Comparison of ENCODE assay signal across 8 cellular contexts in the genomic region with DNA sequence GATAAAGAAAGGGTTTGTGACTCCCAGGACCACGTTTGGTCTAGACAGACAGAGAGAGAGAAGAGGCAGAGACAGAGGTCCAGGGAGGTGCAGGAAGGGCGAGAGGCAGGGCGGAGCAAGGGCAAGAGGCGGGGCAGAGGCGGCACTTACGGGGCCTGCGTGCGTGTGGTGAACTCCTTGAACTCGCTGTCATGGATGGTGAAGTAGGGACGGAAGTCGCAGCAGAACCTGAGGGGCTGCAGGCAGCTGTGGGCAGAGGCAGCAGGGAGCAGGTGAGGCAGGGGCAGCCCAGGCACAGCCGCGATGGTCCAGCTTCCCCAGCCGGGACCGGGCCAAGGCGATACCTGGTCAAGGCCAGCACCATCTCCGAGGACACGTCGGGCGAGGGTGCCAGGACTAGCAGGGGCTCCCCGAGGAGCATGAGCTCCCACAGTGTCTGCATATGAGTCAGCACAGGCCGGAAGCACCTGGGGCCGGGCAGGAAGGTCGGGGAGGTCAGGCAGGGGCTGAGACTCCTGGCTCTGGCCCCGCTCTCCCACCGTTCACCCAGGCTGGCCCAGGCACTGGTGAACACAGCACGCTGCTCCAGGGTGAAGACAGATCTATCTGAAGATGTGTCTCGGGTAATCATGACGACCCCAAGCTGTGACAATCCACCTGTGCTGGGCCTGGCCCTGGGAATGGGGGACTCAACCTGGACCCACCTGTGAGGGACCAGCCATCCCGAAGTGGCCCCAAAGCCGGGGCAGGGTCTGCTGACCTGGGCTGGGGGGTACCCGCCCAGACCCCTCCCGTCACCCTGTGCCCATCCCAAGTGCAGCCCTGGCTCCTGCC. TPM values are rescaled to one million over a fixed set of nuclear protein-coding genes. Genes with fewer than 3 reads are reported as not detected.
DNase-seq lines count a peak whose midpoint lies in the region; ATAC-seq and TF ChIP-seq lines count a peak whose summit lies in the region.

No MANE protein-coding gene starts in this region.

- peak; percentile 60 for ATAC-seq in GM19467 (IDR thresholded peaks at IDR 0.05; ENCODE audit: unreplicated experiment)

- H3K27ac ChIP-seq in CD4-positive, alpha-beta memory T cell (ENCODE audit: low read depth, low read length) = peak overlapping the region; percentile 30
- peak overlapping the region in 1 of 4 donors; percentile 10 for H3K27ac ChIP-seq in esophagus muscularis mucosa (replicated peaks in 1 of 4)

- H3K27me3 ChIP-seq in CD4-positive, alpha-beta memory T cell (ENCODE audit: insufficient read depth, low read length) = no peaks in the 10 kb centered on the region
- no peaks in the 10 kb centered on the region for H3K27me3 ChIP-seq in esophagus muscularis mucosa

- H3K4me3 ChIP-seq in CD4-positive, alpha-beta memory T cell (ENCODE audit: low read length in 2 of 2) = peak overlapping the region; percentile 28 to 36
- peak overlapping the region in 3 of 4 donors; percentile 10 to 28 (median 16) for H3K4me3 ChIP-seq in esophagus muscularis mucosa

- intact Hi-C loops in CD4-positive, alpha-beta memory T cell (cut with micrococcal nuclease) = loop anchor here (1.0 kb wide), 1 partner anchor 28 kb away; no protein-coding TSS in a partner anchor
- intact Hi-C loops in esophagus muscularis mucosa (cut with DNase I) = no loop called here

- peaks cover 19% of the 10 kb centered on the region for H3K4me1 ChIP-seq in CD4-positive, alpha-beta memory T cell (ENCODE audit: insufficient read depth, low read length)
- H3K4me1 ChIP-seq in esophagus muscularis mucosa = peaks cover 3 to 19% (median 11%) of the 10 kb centered on the region in 4 donors

- peak; percentile 54 to 72 (median 60) for DNase-seq in CD4-positive, alpha-beta memory T cell
- peak; percentile 55 for DNase-seq in HT-29 (ENCODE audit: low spot score)
- peak; percentile 84 for DNase-seq in activated CD4-positive, alpha-beta T cell treated with anti-CD3 and anti-CD28 coated beads for 48 hours
- DNase-seq in esophagus muscularis mucosa (ENCODE audit: extremely low spot score) = no peak
- DNase-seq in stimulated activated CD4-positive, alpha-beta T cell treated with anti-CD3 and anti-CD28 coated beads, Interleukin-4, amount 100 ng/mL, for 48 hours (ENCODE audit: low read depth in 2 of 2) = peak; percentile 67 to 74
- DNase-seq in SW480 (ENCODE audit: low spot score) = no peak
- no peak for DNase-seq in NCI-H526 treated with DMSO at 0.1 percent for 48 hours (lab: John Stamatoyannopoulos, UW)

- TF ChIP-seq CTCF in esophagus muscularis mucosa (IDR thresholded peaks at IDR 0.05) = no peak

- 67% methylated on average over 11 of the region's 33 CpGs for WGBS in esophagus muscularis mucosa

- POLR2A ChIA-PET in CD4-positive, alpha-beta memory T cell (lab: Charles Lee; ENCODE audit: partially characterized antibody) = interaction anchor here (0.8 to 2.7 kb wide), 10 partner anchors 10 to 306 kb away, joined by 3 to 9 read pairs (median 4); a partner anchor contains a TSS

- H3K9me3 ChIP-seq in CD4-positive, alpha-beta memory T cell (ENCODE audit: control insufficient read depth in 1 of 2, low read length in 2 of 2) = no peaks in the 10 kb centered on the region
- H3K9me3 ChIP-seq in esophagus muscularis mucosa = no peaks in the 10 kb centered on the region

- TF ChIP-seq EP300 in esophagus muscularis mucosa (IDR thresholded peaks at IDR 0.05) = no peak

- H3K36me3 Mint-ChIP-seq in CD4-positive, alpha-beta memory T cell = no peaks in the 10 kb centered on the region

- H3K4me1 Mint-ChIP-seq in CD4-positive, alpha-beta memory T cell = peaks cover 6 to 18% (median 12%) of the 10 kb centered on the region in 4 donors

- H3K27me3 Mint-ChIP-seq in CD4-positive, alpha-beta memory T cell = no peaks in the 10 kb centered on the region

- H3K9me3 Mint-ChIP-seq in CD4-positive, alpha-beta memory T cell = no peaks in the 10 kb centered on the region

- no peaks in the 10 kb centered on the region for H3K36me3 ChIP-seq in CD4-positive, alpha-beta memory T cell (ENCODE audit: insufficient read depth, low read length)
- H3K36me3 ChIP-seq in esophagus muscularis mucosa = peaks cover 0 to 7% (median 0%) of the 10 kb centered on the region in 4 donors

- CTCF ChIA-PET in CD4-positive, alpha-beta memory T cell (lab: Charles Lee; ENCODE audit: partially characterized antibody) = interaction anchor here (0.9 to 2.9 kb wide), 3 partner anchors 13 to 62 kb away, joined by 4 to 15 read pairs (median 8); a partner anchor contains a TSS

- peak overlapping the region; percentile 81 to 96 (median 87) for H3K4me3 Mint-ChIP-seq in CD4-positive, alpha-beta memory T cell

- peak overlapping the region; percentile 40 to 97 (median 91) for H3K27ac Mint-ChIP-seq in CD4-positive, alpha-beta memory T cell

- TF ChIP-seq POLR2A in esophagus muscularis mucosa (IDR thresholded peaks at IDR 0.05; ENCODE audit: low read depth) = no peak

RNA-seq across cellular contexts. Expression of a gene that starts 7.2 kb away (rescaled TPM):
- total RNA-seq in CD4-positive, alpha-beta memory T cell = 1 to 10 TPM; 2.8 to 4.6 TPM
- under 1 TPM in 1 of 2 donors, not detected in 1; 0.40 TPM for polyA plus RNA-seq in CD4-positive, alpha-beta memory T cell
- 247 and 252 TPM in 2 replicates for total RNA-seq in HT-29 (2014; rRNA removed; shearing (Covaris generic))
- total RNA-seq in esophagus muscularis mucosa = 100 to 1,000 TPM; 115 to 218 (median 154) TPM

RNA-seq across cellular contexts. Expression of a gene that starts 12.1 kb away (rescaled TPM):
- 1 to 10 TPM; 1.5 to 2.4 TPM for total RNA-seq in CD4-positive, alpha-beta memory T cell
- polyA plus RNA-seq in CD4-positive, alpha-beta memory T cell = under 1 TPM; 0.22 to 0.36 TPM
- 4.5 and 5.2 TPM in 2 replicates for total RNA-seq in HT-29 (2014; rRNA removed; shearing (Covaris generic))
- 1 to 10 TPM; 1.7 to 3.8 (median 2.5) TPM for total RNA-seq in esophagus muscularis mucosa

RNA-seq across cellular contexts. Expression of a gene that starts 28.5 kb away (rescaled TPM):
- total RNA-seq in CD4-positive, alpha-beta memory T cell = 10 to 100 TPM; 80.1 to 91.2 TPM
- 10 to 100 TPM; 13.3 to 27.7 TPM for polyA plus RNA-seq in CD4-positive, alpha-beta memory T cell
- 54.1 and 56.7 TPM in 2 replicates for total RNA-seq in HT-29 (2014; rRNA removed; shearing (Covaris generic))
- 10 to 100 TPM; 57.7 to 79.4 (median 65.3) TPM for total RNA-seq in esophagus muscularis mucosa

RNA-seq across cellular contexts. Expression of a gene that starts 44.5 kb away (rescaled TPM):
- 1 to 10 TPM; 1.6 to 1.7 TPM for total RNA-seq in CD4-positive, alpha-beta memory T cell
- polyA plus RNA-seq in CD4-positive, alpha-beta memory T cell = under 1 TPM; 0.10 to 0.54 TPM
- total RNA-seq in HT-29 (2014; rRNA removed; shearing (Covaris generic)) = 1.6 and 2.2 TPM in 2 replicates
- total RNA-seq in esophagus muscularis mucosa = 10 to 100 TPM in 2 of 4 donors, 1 to 10 TPM in 2; 3.7 to 12.5 (median 10.1) TPM

RNA-seq across cellular contexts. Expression of a gene that starts 53.2 kb away (rescaled TPM):
- total RNA-seq in CD4-positive, alpha-beta memory T cell = 1 to 10 TPM; 2.9 TPM
- under 1 TPM in 1 of 2 donors, not detected in 1; 0.05 TPM for polyA plus RNA-seq in CD4-positive, alpha-beta memory T cell
- total RNA-seq in HT-29 (2014; rRNA removed; shearing (Covaris generic)) = 6.6 and 6.7 TPM in 2 replicates
- 10 to 100 TPM in 3 of 4 donors, 1 to 10 TPM in 1; 5.8 to 22.9 (median 16.1) TPM for total RNA-seq in esophagus muscularis mucosa

Comparison
In these comparisons a context has a peak if more than half of its experiments do, and no peak if none do; other contexts are left out.
1. DNase-seq: peak in CD4-positive, alpha-beta memory T cell (5 of 5), HT-29 (single experiment), activated CD4-positive, alpha-beta T cell treated with anti-CD3 and anti-CD28 coated beads for 48 hours (single experiment) and stimulated activated CD4-positive, alpha-beta T cell treated with anti-CD3 and anti-CD28 coated beads, Interleukin-4, amount 100 ng/mL, for 48 hours (2 of 2); none in esophagus muscularis mucosa (single experiment), SW480 (single experiment) and NCI-H526 treated with DMSO at 0.1 percent for 48 hours (single experiment).
2. RNA of a gene that starts 7.2 kb away (total RNA-seq): 247 to 252 TPM in HT-29 and 115 to 218 TPM in esophagus muscularis mucosa; 2.8 to 4.6 TPM in CD4-positive, alpha-beta memory T cell; every median in the first group is over 10 times any median in the second.